Comparison of ENCODE assay signal across 8 cellular contexts in the genomic region with DNA sequence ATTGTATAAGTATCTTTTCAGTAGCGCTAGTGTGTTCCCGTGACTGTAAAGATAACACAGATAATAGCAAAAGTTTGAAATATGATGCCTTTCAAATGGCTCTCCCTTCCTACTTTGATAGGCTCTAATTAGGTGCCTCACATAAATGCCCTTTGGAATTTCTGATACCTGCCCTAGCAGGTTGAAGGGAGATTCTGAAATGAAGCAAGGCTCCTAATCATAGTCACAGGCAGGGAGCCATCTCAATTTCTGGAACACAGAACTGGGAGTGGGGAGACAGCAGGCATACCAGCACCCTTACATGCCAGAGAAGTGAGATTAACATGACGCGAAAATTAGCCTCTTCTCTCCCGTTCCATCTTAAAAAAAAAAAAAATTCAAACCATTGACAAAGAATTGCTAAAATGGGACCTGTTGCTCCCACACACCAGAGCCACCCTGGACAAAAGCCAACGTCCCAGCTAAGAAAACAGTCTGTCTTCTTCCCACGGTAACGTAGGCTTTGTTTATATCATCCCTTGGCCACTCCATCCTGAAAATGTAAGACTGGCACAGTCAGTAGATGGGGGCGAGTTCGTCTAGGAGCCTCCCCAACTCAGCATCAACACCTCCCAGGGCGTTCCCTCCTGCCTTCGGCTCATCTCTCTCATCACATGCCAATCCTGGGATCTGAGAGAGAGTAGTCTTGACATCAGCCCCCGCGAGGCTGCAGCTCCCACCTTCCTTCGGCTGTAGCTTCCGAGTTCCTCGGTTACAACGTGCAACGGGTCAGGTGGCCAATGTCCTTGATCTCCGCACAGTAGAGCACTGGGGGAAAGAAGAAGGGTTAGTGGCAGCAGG. TPM values are rescaled to one million over a fixed set of nuclear protein-coding genes. Genes with fewer than 3 reads are reported as not detected.
DNase-seq lines count a peak whose midpoint lies in the region; TF ChIP-seq lines count a peak whose summit lies in the region.

No MANE protein-coding gene starts in this region.

- peak overlapping the region; percentile 76 for H3K4me3 ChIP-seq in LNCaP clone FGC (ENCODE audit: low read depth, low read length)
- H3K4me3 ChIP-seq in astrocyte of the spinal cord (ENCODE audit: low read depth, low read length) = peak overlapping the region; percentile 48
- peak overlapping the region; percentile 46 for H3K4me3 ChIP-seq in kidney epithelial cell (ENCODE audit: low read depth, low read length)

- in situ Hi-C loops in astrocyte of the spinal cord (cut with HindIII; ENCODE audit: low sequenced_read_pairs) = no loop called here

- H3K27ac ChIP-seq in substantia nigra (ENCODE audit: low read depth, low read length, poor library complexity, severe bottlenecking) = peak overlapping the region; percentile 90

- DNase-seq in NCI-H1417 (lab: John Stamatoyannopoulos, UW) (peak in 2 of 3 experiments; percentile 15 to 48), NCI-H1417 treated with DMSO at 0.1 percent for 48 hours (lab: John Stamatoyannopoulos, UW) (no peak), LNCaP clone FGC (ENCODE audit: low read depth) (peak; percentile 32), astrocyte of the spinal cord (ENCODE audit: low read depth, low spot score) (peak; percentile 37), kidney epithelial cell (ENCODE audit: low read depth) (no peak), substantia nigra (lab: John Stamatoyannopoulos, UW) (peak in 7 of 49 donors; percentile 26 to 76 (median 45)), iPS-NIHi7 (ENCODE audit: extremely low spot score) (no peak), GM19238 (ENCODE audit: insufficient read length, low spot score) (no peak)

- no peaks in the 10 kb centered on the region for H3K36me3 ChIP-seq in kidney epithelial cell (ENCODE audit: control insufficient read depth, insufficient read depth, low read length)

- H3K27me3 ChIP-seq in kidney epithelial cell (ENCODE audit: control insufficient read depth, insufficient read depth, low read length) = no peaks in the 10 kb centered on the region

- no peak for TF ChIP-seq CTCF in LNCaP clone FGC (IDR thresholded peaks at IDR 0.05; ENCODE audit: control insufficient read depth, extremely low read depth, insufficient read depth)
- no peak for TF ChIP-seq CTCF in astrocyte of the spinal cord (IDR thresholded peaks at IDR 0.05; ENCODE audit: low read depth, low read length)
- no peak for TF ChIP-seq CTCF in kidney epithelial cell (IDR thresholded peaks at IDR 0.05; ENCODE audit: insufficient read depth, low read length, poor library complexity, severe bottlenecking)

RNA-seq across cellular contexts. Expression of a gene that starts 1.1 kb away (rescaled TPM):
- total RNA-seq in kidney epithelial cell = 1.5 and 3.9 TPM in 2 replicates

RNA-seq across cellular contexts. Expression of a gene that starts 14.7 kb away (rescaled TPM):
- 0.29 and 0.62 TPM in 2 replicates for total RNA-seq in kidney epithelial cell

RNA-seq across cellular contexts. Expression of a gene that starts 16.8 kb away (rescaled TPM):
- 45.5 and 51.6 TPM in 2 replicates for total RNA-seq in kidney epithelial cell

RNA-seq across cellular contexts. Expression of a gene that starts 17.0 kb away (rescaled TPM):
- 19.2 and 20.1 TPM in 2 replicates for total RNA-seq in kidney epithelial cell

RNA-seq across cellular contexts. Expression of a gene that starts 26.4 kb away (rescaled TPM):
- total RNA-seq in kidney epithelial cell = 36.2 and 42.4 TPM in 2 replicates

Comparison
In these comparisons a context has a peak if more than half of its experiments do, and no peak if none do; other contexts are left out.
1. DNase-seq: peak in NCI-H1417 (2 of 3), LNCaP clone FGC (single experiment) and astrocyte of the spinal cord (single experiment); none in NCI-H1417 treated with DMSO at 0.1 percent for 48 hours (single experiment), kidney epithelial cell (single experiment), iPS-NIHi7 (single experiment) and GM19238 (single experiment).
2. Peak in every context shown above with its lines, with median percentiles within 50 percentile points of each other: H3K4me3 ChIP-seq.